19 cellular contexts compared by ENCODE assay signal in the genomic region with DNA sequence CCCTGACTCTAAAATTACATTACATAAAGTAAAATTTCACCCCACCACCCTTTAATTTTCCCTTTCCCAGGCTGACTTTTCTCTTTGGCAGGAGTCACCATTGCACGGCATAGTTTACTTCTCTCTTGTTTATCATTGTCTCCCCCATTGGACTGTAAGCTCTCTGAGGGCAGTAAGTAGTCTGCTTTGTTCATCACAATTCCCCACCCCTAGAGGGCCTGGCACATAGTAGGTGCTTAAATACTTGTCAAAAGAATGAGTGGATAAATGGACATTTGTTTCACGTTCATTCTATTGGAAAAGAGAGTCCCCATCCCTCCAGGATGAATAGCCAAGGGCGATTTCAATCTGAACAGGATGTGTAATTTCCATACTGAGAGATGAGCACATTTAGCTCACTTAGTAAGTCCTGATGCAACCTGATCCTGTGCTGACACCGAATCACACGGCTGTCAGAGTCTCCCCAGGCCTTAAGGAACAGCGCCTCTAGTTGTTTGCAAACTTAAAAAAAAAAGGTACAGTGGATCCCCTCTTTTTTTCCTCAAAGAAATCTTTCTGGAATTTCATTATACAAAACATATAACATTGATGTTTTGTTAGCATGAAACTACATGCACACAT. TPM values are rescaled to one million over a fixed set of nuclear protein-coding genes. Genes with fewer than 3 reads are reported as not detected.
DNase-seq lines count a peak whose midpoint lies in the region; ATAC-seq and TF ChIP-seq lines count a peak whose summit lies in the region.
"Had no signal": no experiment of that assay in that cellular context is flagged by ENCODE, and none has a peak within 500 bp of the region (broad histone marks: within the 10 kb centered on the region; RNA-seq: fewer than 3 reads in every experiment).

No MANE protein-coding gene starts in this region.

- no peaks in the 10 kb centered on the region for H3K27me3 Mint-ChIP-seq in MCF 10A (ENCODE audit: insufficient read depth, unreplicated experiment)

- H3K4me1 ChIP-seq in mammary epithelial cell (ENCODE audit: insufficient read depth, low read length) (no peaks in the 10 kb centered on the region), tibial nerve (peaks cover 0 to 11% (median 0%) of the 10 kb centered on the region in 4 donors)
- H3K4me1 ChIP-seq: foreskin keratinocyte had no signal

- no TSS peak for BruUV-seq in MCF 10A (replicated peaks; lab: Mats Ljungman, UMichigan)
- no TSS peak for BruUV-seq in mammary epithelial cell (replicated peaks; lab: Mats Ljungman, UMichigan)

- H3K4me1 Mint-ChIP-seq in MCF 10A (ENCODE audit: insufficient read depth, unreplicated experiment), result peaks cover 11% of the 10 kb centered on the region

- dilution Hi-C loops in mammary epithelial cell (cut with HindIII; ENCODE audit: low sequenced_read_pairs), result no loop called here

- CTCF ChIA-PET in MCF 10A (lab: Yijun Ruan, JAX) (interaction anchor here (0.9 to 1.6 kb wide), 3 partner anchors 10 to 694 kb away, joined by 4 to 5 read pairs (median 4); no protein-coding TSS in a partner anchor), mammary epithelial cell (lab: Charles Lee; ENCODE audit: low non-redundant PET) (no interaction called here)

- in situ Hi-C loops in mammary epithelial cell (cut with MboI; ENCODE audit: low sequenced_read_pairs in 2 of 2), result loop anchor here in 1 of 2 donors (5.0 to 25.0 kb wide), 2 partner anchors 603 to 698 kb away; no protein-coding TSS in a partner anchor

- no peaks in the 10 kb centered on the region for H3K36me3 Mint-ChIP-seq in MCF 10A (ENCODE audit: insufficient read depth, unreplicated experiment)

- no peak for TF ChIP-seq POLR2A in tibial nerve (IDR thresholded peaks at IDR 0.05)

- 79% methylated on average over 6 of the region's 6 CpGs for WGBS in mammary epithelial cell (ENCODE audit: low coverage, missing lambda C conversion rate)
- 80 to 83% methylated on average over 6 of the region's 6 CpGs for WGBS in tibial nerve, 2 donors

- no peak overlapping the region for H2AFZ ChIP-seq in mammary epithelial cell (ENCODE audit: low read depth, low read length)

- no peaks in the 10 kb centered on the region for H3K27me3 ChIP-seq in mammary epithelial cell (ENCODE audit: insufficient read depth, low read length)
- H3K27me3 ChIP-seq in tibial nerve, result no peaks in the 10 kb centered on the region

- H3K9me3 ChIP-seq in mammary epithelial cell (replicated peaks; ENCODE audit: insufficient read depth, low read length) (no peaks in the 10 kb centered on the region), tibial nerve (no peaks in the 10 kb centered on the region)
- H3K9me3 ChIP-seq: mucosa of descending colon had no signal

- H3K9ac ChIP-seq in mammary epithelial cell (ENCODE audit: insufficient read depth, low read length), result no peak overlapping the region

- ATAC-seq in GM21381 (IDR thresholded peaks at IDR 0.05; ENCODE audit: unreplicated experiment) (no peak), HG03139 (IDR thresholded peaks at IDR 0.05; ENCODE audit: unreplicated experiment) (no peak)
- ATAC-seq: activated CD4-positive, CD25-positive, alpha-beta regulatory T cell treated with anti-CD3 and anti-CD28 coated beads, Interleukin-2, amount 50 U/mL, for 24 hours; foreskin keratinocyte; left cardiac atrium; mucosa of descending colon; sciatic nerve had no signal

- H3K36me3 ChIP-seq in mammary epithelial cell (ENCODE audit: insufficient read depth, low read length) (no peaks in the 10 kb centered on the region), tibial nerve (no peaks in the 10 kb centered on the region)

- H3K4me3 Mint-ChIP-seq in MCF 10A (ENCODE audit: unreplicated experiment), result no peak overlapping the region
- H3K4me3 Mint-ChIP-seq: T-helper 2 cell treated with Interferon-gamma antibody and Interleukin-4, amounts not matched to agents 5 μg/mL and 100 μg/mL, for 36 hours had no signal

- TF ChIP-seq CTCF in MCF 10A (IDR thresholded peaks at IDR 0.05; ENCODE audit: unreplicated experiment) (no peak), mammary epithelial cell (conservative IDR thresholded peaks at IDR 0.05 in 1 of 2, IDR thresholded peaks at IDR 0.05 in 1 of 2; ENCODE audit: extremely low read depth in 1 of 2, insufficient read depth in 1 of 2, low read depth in 1 of 2, low read length in 2 of 2) (no peak), epithelial cell of esophagus (IDR thresholded peaks at IDR 0.05; ENCODE audit: insufficient read depth, low read depth, low read length, missing control alignments) (no peak), tibial nerve (IDR thresholded peaks at IDR 0.05) (no peak)

- no peak overlapping the region for H3K27ac Mint-ChIP-seq in MCF 10A (ENCODE audit: low read depth, unreplicated experiment)
- H3K27ac Mint-ChIP-seq: T-helper 2 cell treated with Interferon-gamma antibody and Interleukin-4, amounts not matched to agents 5 μg/mL and 100 μg/mL, for 36 hours had no signal

- no peak for TF ChIP-seq EP300 in tibial nerve (IDR thresholded peaks at IDR 0.05)

- DNase-seq in MCF 10A (ENCODE audit: unreplicated experiment) (peak; percentile 31), mammary epithelial cell (no peak), NCI-H1436 treated with DMSO at 0.1 percent for 48 hours (lab: John Stamatoyannopoulos, UW) (peak; percentile 19), epithelial cell of esophagus (ENCODE audit: low read depth) (peak; percentile 55), globus pallidus (ENCODE audit: low spot score) (no peak), tibial nerve (ENCODE audit: low spot score in 2 of 2) (no peak)
- DNase-seq: activated gamma-delta T cell treated with Interleukin-2 at 50 U/mL for 16 hours, aorta, foreskin keratinocyte, left cardiac atrium, mucosa of descending colon, NCI-H345, SHP77 treated with DMSO at 0.1 percent for 48 hours, substantia nigra had no signal

- H3K27ac ChIP-seq in mammary epithelial cell (ENCODE audit: insufficient read depth, low read depth, low read length) (no peak overlapping the region), tibial nerve (no peak overlapping the region)
- H3K27ac ChIP-seq: foreskin keratinocyte had no signal

- POLR2A ChIA-PET in MCF 10A (lab: Yijun Ruan, JAX), result no interaction called here

- intact Hi-C loops in MCF 10A (cut with micrococcal nuclease), result loop anchor here (10.0 kb wide), 1 partner anchor 976 kb away; no protein-coding TSS in a partner anchor
- intact Hi-C loops in mammary epithelial cell (cut with micrococcal nuclease), result loop anchor here (10.0 kb wide), 1 partner anchor 266 kb away; no protein-coding TSS in a partner anchor

- no peak overlapping the region for H3K4me2 ChIP-seq in mammary epithelial cell (ENCODE audit: insufficient read depth, low read depth, low read length)

- H3K9me3 Mint-ChIP-seq in MCF 10A (ENCODE audit: unreplicated experiment), result no peaks in the 10 kb centered on the region
- H3K9me3 Mint-ChIP-seq: T-helper 2 cell treated with Interferon-gamma antibody and Interleukin-4, amounts not matched to agents 5 μg/mL and 100 μg/mL, for 36 hours had no signal

- H3K4me3 ChIP-seq in mammary epithelial cell (replicated peaks in 1 of 3; ENCODE audit: insufficient read depth in 1 of 3, low read depth in 2 of 3, low read length in 3 of 3) (no peak overlapping the region), epithelial cell of esophagus (ENCODE audit: low read length) (no peak overlapping the region), tibial nerve (no peak overlapping the region)
- H3K4me3 ChIP-seq: mucosa of descending colon had no signal

- no peaks in the 10 kb centered on the region for H4K20me1 ChIP-seq in mammary epithelial cell (ENCODE audit: insufficient read depth, low read length)

- H3K79me2 ChIP-seq in mammary epithelial cell (ENCODE audit: insufficient read depth, low read length), result no peaks in the 10 kb centered on the region

RNA-seq across cellular contexts. Expression of a gene that starts 54.0 kb away (rescaled TPM):
- 19.6 and 32.4 TPM in 2 replicates for total RNA-seq in MCF 10A (2022)
- 10 to 100 TPM; 31.3 to 33.7 TPM for total RNA-seq in mammary epithelial cell
- polyA plus RNA-seq in mammary epithelial cell, result 43.5 TPM
- 157 TPM for polyA minus RNA-seq in mammary epithelial cell
- 10 to 100 TPM; 23.3 to 62.4 (median 32.0) TPM for total RNA-seq in tibial nerve

Comparison
In these comparisons a context has a peak if more than half of its experiments do, and no peak if none do; other contexts are left out.
1. DNase-seq: peak in MCF 10A (single experiment), NCI-H1436 treated with DMSO at 0.1 percent for 48 hours (single experiment) and epithelial cell of esophagus (single experiment); none in mammary epithelial cell (single experiment), globus pallidus (single experiment) and tibial nerve (0 of 2).